9 cellular contexts compared by ENCODE assay signal in genomic region chr7:28405662-28406061, GRCh38. TPM values are rescaled to one million over a fixed set of nuclear protein-coding genes. Genes with fewer than 3 reads are reported as not detected.
DNase-seq lines count a peak whose midpoint lies in the region; ATAC-seq, FAIRE-seq and TF ChIP-seq lines count a peak whose summit lies in the region.
"Had no signal": no experiment of that assay in that cellular context is flagged by ENCODE, and none has a peak within 500 bp of the region (broad histone marks: within the 10 kb centered on the region; RNA-seq: fewer than 3 reads in every experiment).

No MANE protein-coding gene starts in this region.

- peaks cover 40% of the 10 kb centered on the region for H3K4me1 Mint-ChIP-seq in activated naive CD8-positive, alpha-beta T cell treated with anti-CD3 and anti-CD28 coated beads for 36 hours
- peaks cover 12 to 35% of the 10 kb centered on the region in 2 donors for H3K4me1 Mint-ChIP-seq in stimulated activated naive B cell treated with anti-CD40 and anti-IgM and Interleukin-4, amounts not matched to agents 10 μg/mL and 1 μg/mL and 100 μg/mL, for 72 hours

- TF ChIP-seq CTCF in GM20000 (IDR thresholded peaks at IDR 0.05; ENCODE audit: extremely low read depth, missing control alignments) (no peak), foreskin fibroblast (IDR thresholded peaks at IDR 0.05; ENCODE audit: low read depth, low read length) (no peak), mucosa of descending colon (IDR thresholded peaks at IDR 0.05) (no peak)

- H3K27ac Mint-ChIP-seq in activated naive CD8-positive, alpha-beta T cell treated with anti-CD3 and anti-CD28 coated beads for 36 hours, result peak overlapping the region; percentile 69
- no peak overlapping the region for H3K27ac Mint-ChIP-seq in stimulated activated naive B cell treated with anti-CD40 and anti-IgM and Interleukin-4, amounts not matched to agents 10 μg/mL and 1 μg/mL and 100 μg/mL, for 72 hours

- DNase-seq in GM20000 (ENCODE audit: low spot score) (peak; percentile 21), foreskin fibroblast (peak; percentile 82 to 90), GM12892 (ENCODE audit: insufficient read length) (no peak), foreskin melanocyte (no peak), mucosa of descending colon (no peak), GM19238 (ENCODE audit: insufficient read length, low spot score) (no peak)
- DNase-seq in activated naive CD8-positive, alpha-beta T cell treated with anti-CD3 and anti-CD28 coated beads for 36 hours, result no peak
- peak; percentile 18 for DNase-seq in stimulated activated naive B cell treated with anti-CD40 and anti-IgM and Interleukin-4, amounts not matched to agents 10 μg/mL and 1 μg/mL and 100 μg/mL, for 72 hours
- DNase-seq: right lobe of liver had no signal

- TF ChIP-seq POLR2A in GM12892 (IDR thresholded peaks at IDR 0.05; ENCODE audit: low read depth, low read length), result no peak

- H3K27me3 Mint-ChIP-seq in activated naive CD8-positive, alpha-beta T cell treated with anti-CD3 and anti-CD28 coated beads for 36 hours, result peaks cover 55% of the 10 kb centered on the region
- H3K27me3 Mint-ChIP-seq in stimulated activated naive B cell treated with anti-CD40 and anti-IgM and Interleukin-4, amounts not matched to agents 10 μg/mL and 1 μg/mL and 100 μg/mL, for 72 hours, result peaks cover 24 to 53% of the 10 kb centered on the region in 2 donors

- H3K9me3 Mint-ChIP-seq in activated naive CD8-positive, alpha-beta T cell treated with anti-CD3 and anti-CD28 coated beads for 36 hours, result no peaks in the 10 kb centered on the region
- peaks cover 0 to 4% of the 10 kb centered on the region in 2 donors for H3K9me3 Mint-ChIP-seq in stimulated activated naive B cell treated with anti-CD40 and anti-IgM and Interleukin-4, amounts not matched to agents 10 μg/mL and 1 μg/mL and 100 μg/mL, for 72 hours

- intact Hi-C loops in mucosa of descending colon (cut with DNase I, micrococcal nuclease), result no loop called here

- peaks cover 3% of the 10 kb centered on the region for H3K4me1 ChIP-seq in mucosa of descending colon (ENCODE audit: low read depth)

- no peaks in the 10 kb centered on the region for H3K36me3 ChIP-seq in mucosa of descending colon (ENCODE audit: low read depth)
- H3K36me3 ChIP-seq: right lobe of liver had no signal

- FAIRE-seq in GM12892 (lab: Jason Lieb, UNC), result no peak

- H3K4me3 ChIP-seq in foreskin fibroblast (ENCODE audit: low read depth in 1 of 2, low read length in 2 of 2) (no peak overlapping the region), mucosa of descending colon (no peak overlapping the region)
- H3K4me3 ChIP-seq: right lobe of liver had no signal

- no peak overlapping the region for H3K4me3 Mint-ChIP-seq in activated naive CD8-positive, alpha-beta T cell treated with anti-CD3 and anti-CD28 coated beads for 36 hours
- no peak overlapping the region for H3K4me3 Mint-ChIP-seq in stimulated activated naive B cell treated with anti-CD40 and anti-IgM and Interleukin-4, amounts not matched to agents 10 μg/mL and 1 μg/mL and 100 μg/mL, for 72 hours

- no peaks in the 10 kb centered on the region for H3K36me3 Mint-ChIP-seq in activated naive CD8-positive, alpha-beta T cell treated with anti-CD3 and anti-CD28 coated beads for 36 hours
- peaks cover 2 to 3% of the 10 kb centered on the region in 2 donors for H3K36me3 Mint-ChIP-seq in stimulated activated naive B cell treated with anti-CD40 and anti-IgM and Interleukin-4, amounts not matched to agents 10 μg/mL and 1 μg/mL and 100 μg/mL, for 72 hours

- H3K9me3 ChIP-seq in mucosa of descending colon, result no peaks in the 10 kb centered on the region
- H3K9me3 ChIP-seq: right lobe of liver had no signal

- peak; percentile 41 to 46 for ATAC-seq in stimulated activated naive B cell treated with anti-CD40 and anti-IgM and Interleukin-4, amounts not matched to agents 10 μg/mL and 1 μg/mL and 100 μg/mL, for 72 hours (replicated peaks)
- ATAC-seq in mucosa of descending colon, result no peak
- ATAC-seq: right lobe of liver had no signal

RNA-seq across cellular contexts. Expression of gene CREB5, which starts 6.7 kb away (rescaled TPM):
- 1 to 10 TPM; 2.0 to 2.4 TPM for total RNA-seq in activated naive CD8-positive, alpha-beta T cell treated with anti-CD3 and anti-CD28 coated beads for 36 hours
- 13.6 TPM for polyA plus RNA-seq in GM12892 (2012; ENCODE audit: missing spikeins)
- 1 to 10 TPM in 2 of 3 donors, under 1 TPM in 1; 0.61 to 5.4 (median 1.9) TPM for total RNA-seq in mucosa of descending colon

Comparison
In these comparisons a context has a peak if more than half of its experiments do, and no peak if none do; other contexts are left out.
1. DNase-seq: peak in GM20000 (single experiment), foreskin fibroblast (2 of 2) and stimulated activated naive B cell treated with anti-CD40 and anti-IgM and Interleukin-4, amounts not matched to agents 10 μg/mL and 1 μg/mL and 100 μg/mL, for 72 hours (single experiment); none in activated naive CD8-positive, alpha-beta T cell treated with anti-CD3 and anti-CD28 coated beads for 36 hours (single experiment), GM12892 (single experiment), foreskin melanocyte (single experiment), mucosa of descending colon (0 of 3) and GM19238 (single experiment).